Comparison of ENCODE assay signal across 12 cellular contexts in genomic region chr11:103648670-103649400, GRCh38.
DNase-seq lines count a peak whose midpoint lies in the region; ATAC-seq, FAIRE-seq and TF ChIP-seq lines count a peak whose summit lies in the region.
"Had no signal": no experiment of that assay in that cellular context is flagged by ENCODE, and none has a peak within 500 bp of the region (broad histone marks: within the 10 kb centered on the region; RNA-seq: fewer than 3 reads in every experiment).

No MANE protein-coding gene starts in this region.

- peaks cover 4% of the 10 kb centered on the region for H3K9me3 ChIP-seq in GM23248 (ENCODE audit: low read depth)
- peaks cover 14% of the 10 kb centered on the region for H3K9me3 ChIP-seq in H9 (ENCODE audit: control insufficient read depth, low read depth, low read length)
- H3K9me3 ChIP-seq: ascending aorta had no signal

- peaks cover 21 to 25% of the 10 kb centered on the region in 2 experiments for H3K9me3 Mint-ChIP-seq in H9

- H2BK15ac ChIP-seq in H9 (ENCODE audit: low read depth, low read length): no peak overlapping the region

- H3K27me3 ChIP-seq in GM23248 (replicated peaks; ENCODE audit: insufficient read depth) (no peaks in the 10 kb centered on the region), H9 (ENCODE audit: insufficient read depth, low read length) (no peaks in the 10 kb centered on the region)
- H3K27me3 ChIP-seq: ascending aorta had no signal

- H3K36me3 ChIP-seq in GM23248 (ENCODE audit: low read depth): no peaks in the 10 kb centered on the region
- H3K36me3 ChIP-seq: ascending aorta had no signal

- no peak overlapping the region for H3K27ac Mint-ChIP-seq in H9
- H3K27ac Mint-ChIP-seq: CD8-positive, alpha-beta T cell had no signal

- no peak overlapping the region for H2BK12ac ChIP-seq in H9 (ENCODE audit: insufficient read length, low read depth, low read length)

- H3K23ac ChIP-seq in H9 (ENCODE audit: insufficient read length, low read depth, low read length): no peak overlapping the region

- H3K23me2 ChIP-seq in H9 (ENCODE audit: insufficient read length, low read depth, low read length, poor library complexity, severe bottlenecking): no peaks in the 10 kb centered on the region

- H2BK5ac ChIP-seq in H9 (ENCODE audit: insufficient read length, low read length): no peak overlapping the region

- 8 to 11% methylated on average over 1 of the region's 1 CpG for WGBS in GM23248 (ENCODE audit: low coverage in 1 of 2, low lambda C conversion rate in 2 of 2, missing lambda C conversion rate in 2 of 2), 2 experiments
- no CpG with 5 or more reads among the region's 1 CpG for WGBS in H9 (ENCODE audit: extremely low coverage, insufficient read length, low lambda C conversion rate)

- no peak overlapping the region for H3K56ac ChIP-seq in H9 (ENCODE audit: insufficient read length, low read depth, low read length)

- H3K4me2 ChIP-seq in GM23248 (ENCODE audit: unreplicated experiment): no peak overlapping the region
- H3K4me2 ChIP-seq in H9 (ENCODE audit: insufficient read depth, insufficient read length, low read length): no peak overlapping the region

- no peak overlapping the region for H3K4me3 ChIP-seq in GM23248
- H3K4me3 ChIP-seq: ascending aorta had no signal

- H3K4ac ChIP-seq in H9 (ENCODE audit: low read depth, low read length): no peak overlapping the region

- H3F3A ChIP-seq in GM23248 (ENCODE audit: insufficient read depth): no peaks in the 10 kb centered on the region

- no peak overlapping the region for H2AK5ac ChIP-seq in H9 (ENCODE audit: insufficient read length, low read length)

- H3K4me1 ChIP-seq in GM23248 (ENCODE audit: insufficient read depth) (peaks cover 9% of the 10 kb centered on the region; the same call in 1 of the 2 replicates), H9 (ENCODE audit: insufficient read depth, low read length) (no peaks in the 10 kb centered on the region)
- H3K4me1 ChIP-seq: ascending aorta had no signal

- no peak overlapping the region for H3K18ac ChIP-seq in H9 (ENCODE audit: insufficient read length, low read depth, low read length)

- no peak overlapping the region for H2BK20ac ChIP-seq in H9 (ENCODE audit: low read depth, low read length, poor library complexity, severe bottlenecking)

- no peaks in the 10 kb centered on the region; the same call in 1 of the 2 replicates for H3K27me3 Mint-ChIP-seq in H9 (ENCODE audit: low read depth)

- H3T11ph ChIP-seq in H9 (ENCODE audit: low read length): no peak overlapping the region

- H4K20me1 ChIP-seq in GM23248 (ENCODE audit: insufficient read depth): no peaks in the 10 kb centered on the region
- no peaks in the 10 kb centered on the region for H4K20me1 ChIP-seq in H9 (ENCODE audit: control insufficient read depth, insufficient read depth, insufficient read length)

- no peak overlapping the region for H4K5ac ChIP-seq in H9 (ENCODE audit: insufficient read length, low read depth, low read length)

- no peak for TF ChIP-seq CTCF in H9 (conservative IDR thresholded peaks at IDR 0.05)

- no peak overlapping the region for H4K8ac ChIP-seq in H9 (replicated peaks; ENCODE audit: insufficient read length, low read depth, low read length)

- ATAC-seq in GM19452 (IDR thresholded peaks at IDR 0.05; ENCODE audit: unreplicated experiment): no peak
- ATAC-seq in HG03460 (IDR thresholded peaks at IDR 0.05; ENCODE audit: unreplicated experiment): no peak
- ATAC-seq: CD8-positive, alpha-beta T cell had no signal

- H3K4me1 Mint-ChIP-seq in H9: no peaks in the 10 kb centered on the region

- H3K27ac ChIP-seq in GM23248 (no peak overlapping the region), H9 (ENCODE audit: insufficient read length, low read depth, low read length) (no peak overlapping the region)
- H3K27ac ChIP-seq: ascending aorta had no signal

- H3K9ac ChIP-seq in GM23248 (no peak overlapping the region), H9 (ENCODE audit: extremely low read depth, insufficient read length, low read length) (no peak overlapping the region)

- DNase-seq in GM03348 (ENCODE audit: low spot score) (peak; percentile 22), GM23248 (peak; percentile 35), RCC 7860 (ENCODE audit: low spot score) (peak; percentile 10), glomerular visceral epithelial cell (ENCODE audit: extremely low spot score) (peak; percentile 36), H9 (no peak), COR-L47 (lab: John Stamatoyannopoulos, UW) (no peak)
- DNase-seq: CD8-positive, alpha-beta T cell; NCI-H69; T-helper 1 cell had no signal

- no peak overlapping the region for H4K91ac ChIP-seq in H9 (ENCODE audit: insufficient read length, low read depth, low read length)

- no peaks in the 10 kb centered on the region for H3K9me2 ChIP-seq in GM23248 (ENCODE audit: insufficient read depth)

- H3K4me3 Mint-ChIP-seq in H9: no peak overlapping the region
- H3K4me3 Mint-ChIP-seq: CD8-positive, alpha-beta T cell had no signal

- FAIRE-seq in RCC 7860 (lab: Jason Lieb, UNC): no peak

- H2AFZ ChIP-seq in GM23248 (0 out of 2 replicates have a peak overlapping the region, but pooled peaks have one; percentile 35), H9 (ENCODE audit: low read length) (no peak overlapping the region)

- H2BK120ac ChIP-seq in H9 (ENCODE audit: low read depth, low read length, poor library complexity, severe bottlenecking): no peak overlapping the region

- in situ Hi-C loops in GM23248 (cut with MboI): no loop called here

- no peak overlapping the region for H3K14ac ChIP-seq in H9 (ENCODE audit: insufficient read depth, low read length)

- no peaks in the 10 kb centered on the region for H3K79me2 ChIP-seq in GM23248 (ENCODE audit: insufficient read depth)
- no peaks in the 10 kb centered on the region for H3K79me2 ChIP-seq in H9 (ENCODE audit: insufficient read depth, low read length)

- peaks cover 8 to 25% (median 10%) of the 10 kb centered on the region in 3 experiments for H3K36me3 Mint-ChIP-seq in H9 (ENCODE audit: insufficient read depth in 1 of 3, low read depth in 3 of 3)
- H3K36me3 Mint-ChIP-seq: CD8-positive, alpha-beta T cell had no signal

- no peaks in the 10 kb centered on the region for H3K79me1 ChIP-seq in H9 (ENCODE audit: insufficient read depth, low read depth, low read length, poor library complexity, severe bottlenecking)

Comparison
In these comparisons a context has a peak if more than half of its experiments do, and no peak if none do; other contexts are left out.
1. DNase-seq: peak in GM03348 (single experiment), GM23248 (single experiment), RCC 7860 (single experiment) and glomerular visceral epithelial cell (single experiment); none in H9 (single experiment) and COR-L47 (single experiment).